Comparison of ENCODE assay signal across 8 cellular contexts in genomic region chr2:31233741-31234689, GRCh38. TPM values are rescaled to one million over a fixed set of nuclear protein-coding genes. Genes with fewer than 3 reads are reported as not detected.
DNase-seq lines count a peak whose midpoint lies in the region; TF ChIP-seq lines count a peak whose summit lies in the region.

EHD3 (plus strand) TSS chr2:31234152; CDS start chr2:31234622, 470 bp downstream.

- TF ChIP-seq EP300 in SK-N-SH (IDR thresholded peaks at IDR 0.05; ENCODE audit: borderline replicate concordance in 1 of 2, low read depth in 1 of 2, low read length in 1 of 2), result peak in 1 of 2 experiments; percentile 24; a peak in 2 of 4 replicates
- TF ChIP-seq EP300 in tibial nerve (IDR thresholded peaks at IDR 0.05), result peak in 1 of 2 donors; percentile 50

- peaks cover 13% of the 10 kb centered on the region for H3K4me1 ChIP-seq in DOHH2 (ENCODE audit: control insufficient read depth, low read length)
- peaks cover 7% of the 10 kb centered on the region for H3K4me1 ChIP-seq in Loucy (ENCODE audit: insufficient read depth, low read length, poor library complexity, severe bottlenecking)
- H3K4me1 ChIP-seq in SK-N-SH (ENCODE audit: control insufficient read depth in 1 of 2, insufficient read depth in 2 of 2, low read depth in 1 of 2, low read length in 1 of 2), result peaks cover 15 to 42% of the 10 kb centered on the region in 2 experiments; a peak in 3 of 4 replicates
- H3K4me1 ChIP-seq in cardiac muscle cell (ENCODE audit: low read depth), result peaks cover 21% of the 10 kb centered on the region
- H3K4me1 ChIP-seq in parathyroid adenoma, result no peaks in the 10 kb centered on the region
- peaks cover 0 to 36% (median 7%) of the 10 kb centered on the region in 4 donors for H3K4me1 ChIP-seq in tibial nerve

- H2AFZ ChIP-seq in Loucy (ENCODE audit: low read length), result peak within 1 kb of the TSS; percentile 71
- H2AFZ ChIP-seq in SK-N-SH (ENCODE audit: low read depth), result peak within 1 kb of the TSS; percentile 74; the same call in 1 of the 2 replicates
- H2AFZ ChIP-seq in parathyroid adenoma, result peak within 1 kb of the TSS; percentile 77

- H3K9me3 ChIP-seq in DOHH2 (ENCODE audit: control insufficient read depth, insufficient read depth, low read length) (no peaks in the 10 kb centered on the region), Loucy (ENCODE audit: insufficient read depth, low read depth, low read length) (no peaks in the 10 kb centered on the region), SK-N-SH (no peaks in the 10 kb centered on the region), cardiac muscle cell (ENCODE audit: low read depth) (no peaks in the 10 kb centered on the region), parathyroid adenoma (ENCODE audit: control insufficient read depth, low read length) (no peaks in the 10 kb centered on the region), tibial nerve (no peaks in the 10 kb centered on the region)

- H3K4me2 ChIP-seq in DOHH2 (ENCODE audit: low read length) (peak within 1 kb of the TSS; percentile 79), Loucy (ENCODE audit: low read depth, low read length, poor library complexity, severe bottlenecking) (peak within 1 kb of the TSS; percentile 80), SK-N-SH (peak within 1 kb of the TSS; percentile 95), parathyroid adenoma (ENCODE audit: low read length) (peak within 1 kb of the TSS; percentile 91)

- CTCF ChIA-PET in SK-N-SH (lab: Yijun Ruan, JAX), result interaction anchor here (0.6 to 12.4 kb wide), 57 partner anchors 8 to 1772 kb away, joined by 3 to 185 read pairs (median 4); partner anchors contain the start of genes CAPN14 and GALNT14

- H3K79me2 ChIP-seq in DOHH2 (ENCODE audit: control insufficient read depth, low read length) (no peaks in the 10 kb centered on the region), Loucy (ENCODE audit: insufficient read depth, low read length) (no peaks in the 10 kb centered on the region), SK-N-SH (ENCODE audit: insufficient read depth) (peaks cover 46% of the 10 kb centered on the region), parathyroid adenoma (no peaks in the 10 kb centered on the region)

- TF ChIP-seq CTCF in DOHH2 (IDR thresholded peaks at IDR 0.05; ENCODE audit: low read depth, low read length, poor library complexity, severe bottlenecking), result peak; percentile 20
- TF ChIP-seq CTCF in Loucy (conservative IDR thresholded peaks at IDR 0.05; ENCODE audit: low read length), result peak; percentile 64
- TF ChIP-seq CTCF in SK-N-SH (IDR thresholded peaks at IDR 0.05), result peak; percentile 85
- peak; percentile 77 for TF ChIP-seq CTCF in cardiac muscle cell (IDR thresholded peaks at IDR 0.05; ENCODE audit: low read depth, low read length)
- TF ChIP-seq CTCF in parathyroid adenoma (IDR thresholded peaks at IDR 0.05), result peak; percentile 67
- peak; percentile 30 to 59 (median 46) for TF ChIP-seq CTCF in tibial nerve (IDR thresholded peaks at IDR 0.05)

- H3K9ac ChIP-seq in Loucy (ENCODE audit: low read depth, low read length, poor library complexity, severe bottlenecking), result peak within 1 kb of the TSS; percentile 16
- peak within 1 kb of the TSS; percentile 75 for H3K9ac ChIP-seq in SK-N-SH
- H3K9ac ChIP-seq in parathyroid adenoma, result no peak within 1 kb of the TSS

- H3K27me3 ChIP-seq in DOHH2 (ENCODE audit: control insufficient read depth, low read length) (peaks cover 31% of the 10 kb centered on the region), Loucy (ENCODE audit: insufficient read depth, low read length, poor library complexity, severe bottlenecking) (no peaks in the 10 kb centered on the region), SK-N-SH (ENCODE audit: insufficient read depth) (no peaks in the 10 kb centered on the region), cardiac muscle cell (no peaks in the 10 kb centered on the region), parathyroid adenoma (ENCODE audit: control insufficient read depth, insufficient read depth, low read length) (no peaks in the 10 kb centered on the region), tibial nerve (no peaks in the 10 kb centered on the region)

- peak; percentile 80 for TF ChIP-seq RAD21 in SK-N-SH (IDR thresholded peaks at IDR 0.05; ENCODE audit: low read length)

- WGBS in SK-N-SH (ENCODE audit: low lambda C conversion rate), result 9% methylated on average over 40 of the region's 74 CpGs
- WGBS in tibial nerve, 2 donors, result 2 to 8% methylated on average over 31 to 54 of the region's 74 CpGs

- H3F3A ChIP-seq in DOHH2 (ENCODE audit: control insufficient read depth, insufficient read depth) (0 out of 2 replicates have a peak, but pooled peaks cover 2% of the 10 kb centered on the region), Loucy (ENCODE audit: low read depth) (no peaks in the 10 kb centered on the region), SK-N-SH (replicated peaks; ENCODE audit: insufficient read depth) (no peaks in the 10 kb centered on the region)

- TF ChIP-seq POLR2A in tibial nerve (IDR thresholded peaks at IDR 0.05), result peak in 1 of 2 donors; percentile 12

- H3K4me3 ChIP-seq in DOHH2 (ENCODE audit: low read length) (peak within 1 kb of the TSS; percentile 69), Loucy (ENCODE audit: low read length, poor library complexity, severe bottlenecking) (peak within 1 kb of the TSS; percentile 68), SK-N-SH (ENCODE audit: low read depth in 2 of 2, low read length in 1 of 2) (peak within 1 kb of the TSS; percentile 74 to 89), cardiac muscle cell (peak within 1 kb of the TSS; percentile 54), parathyroid adenoma (ENCODE audit: low read depth, low read length) (peak within 1 kb of the TSS; percentile 81), tibial nerve (peak within 1 kb of the TSS; percentile 37 to 75 (median 64))

- H4K20me1 ChIP-seq in DOHH2 (ENCODE audit: control insufficient read depth, insufficient read depth, low read depth, low read length) (no peaks in the 10 kb centered on the region), Loucy (ENCODE audit: insufficient read depth, low read length, poor library complexity, severe bottlenecking) (no peaks in the 10 kb centered on the region), SK-N-SH (ENCODE audit: insufficient read depth) (peaks cover 32% of the 10 kb centered on the region)

- H3K27ac ChIP-seq in DOHH2 (ENCODE audit: low read depth, low read length) (no peak within 1 kb of the TSS), SK-N-SH (ENCODE audit: low read depth in 2 of 2, low read length in 1 of 2) (peak within 1 kb of the TSS; percentile 19 to 92; a peak in 3 of 4 replicates), cardiac muscle cell (no peak within 1 kb of the TSS), parathyroid adenoma (peak within 1 kb of the TSS; percentile 30), tibial nerve (peak within 1 kb of the TSS in 3 of 4 donors; percentile 13 to 73 (median 66))

- H3K36me3 ChIP-seq in DOHH2 (ENCODE audit: control insufficient read depth, low read length), result no peaks in the 10 kb centered on the region
- no peaks in the 10 kb centered on the region for H3K36me3 ChIP-seq in Loucy (ENCODE audit: insufficient read depth, low read length)
- H3K36me3 ChIP-seq in SK-N-SH (replicated peaks in 1 of 2; ENCODE audit: control insufficient read depth in 1 of 2, insufficient read depth in 2 of 2, low read length in 1 of 2), result peaks cover 2 to 6% of the 10 kb centered on the region in 2 experiments
- H3K36me3 ChIP-seq in cardiac muscle cell, result no peaks in the 10 kb centered on the region
- H3K36me3 ChIP-seq in parathyroid adenoma (ENCODE audit: control insufficient read depth, insufficient read depth, low read length), result no peaks in the 10 kb centered on the region
- H3K36me3 ChIP-seq in tibial nerve, result no peaks in the 10 kb centered on the region

- DNase-seq in GOT3 (lab: John Stamatoyannopoulos, UW) (peak; percentile 47), SK-N-SH (peak; percentile 98), cardiac muscle cell (ENCODE audit: low read depth in 1 of 2, low spot score in 1 of 2) (peak; percentile 94 to 97), tibial nerve (ENCODE audit: low spot score in 2 of 2) (peak; percentile 49 to 53)
- DNase-seq in activated naive CD8-positive, alpha-beta T cell treated with anti-CD3 and anti-CD28 coated beads, Interleukin-2, amount 50 U/mL, for 16 hours (ENCODE audit: low read depth, low spot score), result peak; percentile 52

- POLR2A ChIA-PET in SK-N-SH (lab: Yijun Ruan, JAX), result interaction anchor here (0.7 to 1.6 kb wide), 4 partner anchors 23 to 1316 kb away, joined by 3 to 4 read pairs (median 4); no protein-coding TSS in a partner anchor

- no peaks in the 10 kb centered on the region for H3K9me2 ChIP-seq in DOHH2 (replicated peaks; ENCODE audit: control insufficient read depth, low read length)
- H3K9me2 ChIP-seq in Loucy (replicated peaks; ENCODE audit: low read depth, low read length), result no peaks in the 10 kb centered on the region
- no peaks in the 10 kb centered on the region for H3K9me2 ChIP-seq in SK-N-SH

TF ChIP-seq in SK-N-SH, 30 proteins besides CTCF, POLR2A, EP300 and RAD21 (continues in another document):
- TF ChIP-seq FOXJ3 (CRISPR knock-in tag; IDR thresholded peaks at IDR 0.05) (peak; percentile 76; the same call in 1 of the 2 replicates), SMC3 (IDR thresholded peaks at IDR 0.05; ENCODE audit: low read depth, low read length) (peak; percentile 86), CHD2 (IDR thresholded peaks at IDR 0.05; ENCODE audit: low read length, partially characterized antibody) (peak; percentile 66), NFIC (IDR thresholded peaks at IDR 0.05; ENCODE audit: borderline replicate concordance) (peak; percentile 5; the same call in 1 of the 2 replicates), YY1 (IDR thresholded peaks at IDR 0.05; ENCODE audit: low read depth) (peak; percentile 100)

RNA-seq across cellular contexts. Expression of gene EHD3, which starts in this region (rescaled TPM):
- polyA plus RNA-seq in SK-N-SH (2012; rRNA removed) (45.3 and 45.4 TPM in 2 replicates), cardiac muscle cell (12.3 and 15.5 TPM in 2 replicates)
- 23.3 and 36.2 TPM in 2 replicates for polyA plus RNA-seq in SK-N-SH (2012; cell fraction: cytosol; rRNA removed)
- polyA plus RNA-seq in SK-N-SH (2012; cell fraction: nucleus; rRNA removed), result 23.2 and 27.0 TPM in 2 replicates
- total RNA-seq in cardiac muscle cell (17.6 and 21.1 TPM in 2 replicates), tibial nerve (10 to 100 TPM in 2 of 4 donors, 1 to 10 TPM in 2; 8.3 to 12.6 (median 9.3) TPM)

Comparison
In these comparisons a context has a peak if more than half of its experiments do, and no peak if none do; other contexts are left out.
1. H3K27ac ChIP-seq: peak in SK-N-SH (2 of 2), parathyroid adenoma (single experiment) and tibial nerve (3 of 4); none in DOHH2 (single experiment) and cardiac muscle cell (single experiment).
2. CTCF ChIP-seq: peak in every context shown above with its lines; median percentile 85 in SK-N-SH; 77 in cardiac muscle cell; 67 in parathyroid adenoma; 64 in Loucy; 46 in tibial nerve; 20 in DOHH2.
3. DNase-seq: peak in every context shown above with its lines; median percentile 98 in SK-N-SH; 96 in cardiac muscle cell; 52 in activated naive CD8-positive, alpha-beta T cell treated with anti-CD3 and anti-CD28 coated beads, Interleukin-2, amount 50 U/mL, for 16 hours; 51 in tibial nerve; 47 in GOT3.
4. Peak in every context shown above with its lines, with median percentiles within 50 percentile points of each other: H3K4me2 ChIP-seq, H3K4me3 ChIP-seq and H2AFZ ChIP-seq.